37 cellular contexts compared by ENCODE assay signal in the genomic region with DNA sequence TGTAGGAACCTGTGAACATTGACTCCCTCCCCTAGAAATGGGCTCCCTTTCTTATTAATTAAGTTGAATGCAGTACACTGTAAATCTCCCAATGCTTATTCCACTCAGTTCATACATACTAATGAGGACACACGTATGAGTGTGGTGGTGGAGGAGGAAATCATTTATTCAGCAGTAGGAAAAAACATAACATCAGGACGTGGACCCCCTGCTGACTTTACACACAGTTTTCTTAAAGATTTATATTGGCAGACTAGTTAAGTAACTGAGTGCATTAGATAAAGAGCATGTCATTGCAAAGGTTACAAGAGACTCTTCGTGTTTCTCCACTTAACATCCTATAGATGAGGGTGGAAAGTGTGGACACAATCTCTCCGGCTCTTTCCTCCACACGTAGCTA. TPM values are rescaled to one million over a fixed set of nuclear protein-coding genes. Genes with fewer than 3 reads are reported as not detected.
"Had no signal": no experiment of that assay in that cellular context is flagged by ENCODE, and none has a peak within 500 bp of the region (broad histone marks: within the 10 kb centered on the region; RNA-seq: fewer than 3 reads in every experiment).

No MANE protein-coding gene starts in this region.

- H3K27me3 ChIP-seq: ascending aorta, cardiac muscle cell had no signal

- H3K4me1 Mint-ChIP-seq: activated CD4-positive, alpha-beta memory T cell treated with anti-CD3 and anti-CD28 coated beads, Interleukin-2, amount 10 ng/mL, durations not matched to agents 7 days and 5 days; activated CD4-positive, alpha-beta T cell treated with anti-CD3 and anti-CD28 coated beads, Interleukin-2, amount 10 ng/mL, durations not matched to agents 7 days and 5 days; activated CD8-positive, alpha-beta memory T cell treated with anti-CD3 and anti-CD28 coated beads, Interleukin-2, amount 10 ng/mL, durations not matched to agents 7 days and 5 days; activated naive CD4-positive, alpha-beta T cell treated with anti-CD3 and anti-CD28 coated beads, Interleukin-2, amount 10 ng/mL, durations not matched to agents 7 days and 5 days; activated naive CD4-positive, alpha-beta T cell treated with anti-CD3 and anti-CD28 coated beads, Interleukin-2, amount 50 U/mL, for 24 hours; activated naive CD8-positive, alpha-beta T cell treated with anti-CD3 and anti-CD28 coated beads, Interleukin-2, amount 10 ng/mL, durations not matched to agents 7 days and 5 days; activated naive CD8-positive, alpha-beta T cell treated with anti-CD3 and anti-CD28 coated beads, Interleukin-2, amount 50 U/mL, for 24 hours; central memory CD8-positive, alpha-beta T cell; T-cell; T-helper 17 cell had no signal

- H3K36me3 Mint-ChIP-seq: activated CD8-positive, alpha-beta memory T cell treated with anti-CD3 and anti-CD28 coated beads, Interleukin-2, amount 10 ng/mL, durations not matched to agents 7 days and 5 days; activated naive CD4-positive, alpha-beta T cell treated with anti-CD3 and anti-CD28 coated beads, Interleukin-2, amount 10 ng/mL, durations not matched to agents 7 days and 5 days; activated naive CD4-positive, alpha-beta T cell treated with anti-CD3 and anti-CD28 coated beads, Interleukin-2, amount 50 U/mL, for 24 hours; activated naive CD8-positive, alpha-beta T cell; activated naive CD8-positive, alpha-beta T cell treated with anti-CD3 and anti-CD28 coated beads, Interleukin-2, amount 10 ng/mL, durations not matched to agents 7 days and 5 days; brain; T-cell had no signal

- H3K4me1 ChIP-seq: ascending aorta had no signal

- H3K9me3 Mint-ChIP-seq: activated CD4-positive, alpha-beta memory T cell treated with anti-CD3 and anti-CD28 coated beads, Interleukin-2, amount 10 ng/mL, durations not matched to agents 7 days and 5 days; activated CD4-positive, alpha-beta T cell treated with anti-CD3 and anti-CD28 coated beads, Interleukin-2, amount 10 ng/mL, durations not matched to agents 7 days and 5 days; activated naive CD4-positive, alpha-beta T cell treated with anti-CD3 and anti-CD28 coated beads, Interleukin-2, amount 10 ng/mL, durations not matched to agents 7 days and 5 days; activated naive CD4-positive, alpha-beta T cell treated with anti-CD3 and anti-CD28 coated beads, Interleukin-2, amount 50 U/mL, for 24 hours; activated naive CD8-positive, alpha-beta T cell treated with anti-CD3 and anti-CD28 coated beads, Interleukin-2, amount 10 ng/mL, durations not matched to agents 7 days and 5 days; activated naive CD8-positive, alpha-beta T cell treated with anti-CD3 and anti-CD28 coated beads, Interleukin-2, amount 50 U/mL, for 24 hours; activated T-cell treated with anti-CD3 and anti-CD28 coated beads, Interleukin-2, amount 50 U/mL, for 24 hours; activated T-helper 2 cell treated with anti-CD3 and anti-CD28 coated beads, Interferon-gamma antibody, Interleukin-2, Interleukin-4, amounts not matched to agents 10 μg/mL and 5 μg/mL and 100 μg/mL, durations not matched to agents 14 hours and 24 hours and 36 hours; central memory CD8-positive, alpha-beta T cell; T-cell had no signal

- H3K27ac ChIP-seq: ascending aorta, cardiac muscle cell, WERI-Rb-1 had no signal

- H3K27ac Mint-ChIP-seq: activated CD4-positive, alpha-beta memory T cell treated with anti-CD3 and anti-CD28 coated beads, Interleukin-2, amount 10 ng/mL, durations not matched to agents 7 days and 5 days; activated CD4-positive, alpha-beta T cell treated with anti-CD3 and anti-CD28 coated beads for 36 hours; activated CD4-positive, alpha-beta T cell treated with anti-CD3 and anti-CD28 coated beads, Interleukin-2, amount 10 ng/mL, durations not matched to agents 7 days and 5 days; activated CD8-positive, alpha-beta memory T cell treated with anti-CD3 and anti-CD28 coated beads, Interleukin-2, amount 10 ng/mL, durations not matched to agents 7 days and 5 days; activated CD8-positive, alpha-beta T cell treated with anti-CD3 and anti-CD28 coated beads, Interleukin-2, amount 10 ng/mL, durations not matched to agents 7 days and 5 days; activated naive CD4-positive, alpha-beta T cell treated with anti-CD3 and anti-CD28 coated beads, Interleukin-2, amount 10 ng/mL, durations not matched to agents 7 days and 5 days; activated naive CD4-positive, alpha-beta T cell treated with anti-CD3 and anti-CD28 coated beads, Interleukin-2, amount 50 U/mL, for 24 hours; activated naive CD8-positive, alpha-beta T cell; activated naive CD8-positive, alpha-beta T cell treated with anti-CD3 and anti-CD28 coated beads, Interleukin-2, amount 10 ng/mL, durations not matched to agents 7 days and 5 days; activated naive CD8-positive, alpha-beta T cell treated with anti-CD3 and anti-CD28 coated beads, Interleukin-2, amount 50 U/mL, for 24 hours; activated T-cell treated with anti-CD3 and anti-CD28 coated beads, Interleukin-2, amount 50 U/mL, for 24 hours; activated T-helper 2 cell treated with anti-CD3 and anti-CD28 coated beads, Interferon-gamma antibody, Interleukin-2, Interleukin-4, amounts not matched to agents 10 μg/mL and 5 μg/mL and 100 μg/mL, durations not matched to agents 14 hours and 24 hours and 36 hours; T-cell; T-helper 17 cell; WTC11 had no signal

- H3K9me3 ChIP-seq: ascending aorta had no signal

- H3K4me3 ChIP-seq: ascending aorta, cardiac muscle cell had no signal

- ATAC-seq: activated CD4-positive, alpha-beta T cell treated with anti-CD3 and anti-CD28 coated beads for 36 hours; activated CD4-positive, CD25-positive, alpha-beta regulatory T cell treated with anti-CD3 and anti-CD28 coated beads, Interleukin-2, amount 50 U/mL, for 24 hours; activated CD8-positive, alpha-beta memory T cell treated with anti-CD3 and anti-CD28 coated beads, Interleukin-2, amount 10 ng/mL, durations not matched to agents 7 days and 5 days; activated CD8-positive, alpha-beta T cell treated with anti-CD3 and anti-CD28 coated beads, Interleukin-2, amount 10 ng/mL, durations not matched to agents 7 days and 5 days; activated naive CD8-positive, alpha-beta T cell treated with anti-CD3 and anti-CD28 coated beads, Interleukin-2, amount 50 U/mL, for 24 hours; T-cell; T-helper 17 cell; WTC11 had no signal

- H3K36me3 ChIP-seq: ascending aorta, cardiac muscle cell, WERI-Rb-1 had no signal

- H3K27me3 Mint-ChIP-seq: activated CD4-positive, alpha-beta memory T cell treated with anti-CD3 and anti-CD28 coated beads, Interleukin-2, amount 10 ng/mL, durations not matched to agents 7 days and 5 days; activated CD4-positive, alpha-beta T cell treated with anti-CD3 and anti-CD28 coated beads, Interleukin-2, amount 10 ng/mL, durations not matched to agents 7 days and 5 days; activated naive CD4-positive, alpha-beta T cell treated with anti-CD3 and anti-CD28 coated beads, Interleukin-2, amount 10 ng/mL, durations not matched to agents 7 days and 5 days; T-helper 17 cell had no signal

- DNase-seq: activated CD4-positive, alpha-beta memory T cell treated with anti-CD3 and anti-CD28 coated beads, Interleukin-2, amount 10 ng/mL, durations not matched to agents 7 days and 5 days; activated CD4-positive, alpha-beta T cell treated with anti-CD3 and anti-CD28 coated beads for 1 hour; activated CD4-positive, alpha-beta T cell treated with anti-CD3 and anti-CD28 coated beads for 36 hours; activated CD4-positive, alpha-beta T cell treated with anti-CD3 and anti-CD28 coated beads for 48 hours; activated CD4-positive, alpha-beta T cell treated with anti-CD3 and anti-CD28 coated beads, Interleukin-2, amount 10 ng/mL, durations not matched to agents 7 days and 5 days; activated CD4-positive, alpha-beta T cell treated with anti-CD3 and anti-CD28 coated beads, Interleukin-2, amount 50 U/mL, for 48 hours; activated CD4-positive, CD25-positive, alpha-beta regulatory T cell; activated CD8-positive, alpha-beta memory T cell treated with anti-CD3 and anti-CD28 coated beads for 24 hours; activated CD8-positive, alpha-beta memory T cell treated with anti-CD3 and anti-CD28 coated beads, Interleukin-2, amount 10 ng/mL, durations not matched to agents 7 days and 5 days; activated CD8-positive, alpha-beta memory T cell treated with anti-CD3 and anti-CD28 coated beads, Interleukin-2, amount 50 U/mL, for 48 hours; activated CD8-positive, alpha-beta T cell treated with anti-CD3 and anti-CD28 coated beads, Interleukin-2, amount 10 ng/mL, durations not matched to agents 7 days and 5 days; activated effector memory CD4-positive, alpha-beta T cell treated with Interleukin-2 at 50 U/mL for 16 hours; activated gamma-delta T cell; activated naive CD4-positive, alpha-beta T cell treated with anti-CD3 and anti-CD28 coated beads, Interleukin-2, amount 10 ng/mL, durations not matched to agents 7 days and 5 days; activated naive CD4-positive, alpha-beta T cell treated with Interleukin-2 at 50 U/mL for 16 hours; activated naive CD8-positive, alpha-beta T cell treated with anti-CD3 and anti-CD28 coated beads, Interleukin-2, amount 10 ng/mL, durations not matched to agents 7 days and 5 days; activated naive CD8-positive, alpha-beta T cell treated with anti-CD3 and anti-CD28 coated beads, Interleukin-2, amount 50 U/mL, for 24 hours; activated T-cell treated with anti-CD3 and anti-CD28 coated beads, Interleukin-2, amount 50 U/mL, for 24 hours; activated T-cell treated with anti-CD3 and anti-CD28 coated beads, Interleukin-2, amount 50 U/mL, for 48 hours; amygdala; anterior cingulate cortex; caudate nucleus; cerebellar nuclear complex; T-cell; T-helper 17 cell; T-helper 9 cell; WERI-Rb-1 had no signal

- H3K4me3 Mint-ChIP-seq: activated CD4-positive, alpha-beta memory T cell treated with anti-CD3 and anti-CD28 coated beads, Interleukin-2, amount 10 ng/mL, durations not matched to agents 7 days and 5 days; activated CD4-positive, alpha-beta T cell treated with anti-CD3 and anti-CD28 coated beads for 36 hours; activated CD4-positive, alpha-beta T cell treated with anti-CD3 and anti-CD28 coated beads, Interleukin-2, amount 10 ng/mL, durations not matched to agents 7 days and 5 days; activated CD8-positive, alpha-beta memory T cell treated with anti-CD3 and anti-CD28 coated beads, Interleukin-2, amount 10 ng/mL, durations not matched to agents 7 days and 5 days; activated CD8-positive, alpha-beta T cell treated with anti-CD3 and anti-CD28 coated beads, Interleukin-2, amount 10 ng/mL, durations not matched to agents 7 days and 5 days; activated naive CD4-positive, alpha-beta T cell treated with anti-CD3 and anti-CD28 coated beads, Interleukin-2, amount 10 ng/mL, durations not matched to agents 7 days and 5 days; activated naive CD4-positive, alpha-beta T cell treated with anti-CD3 and anti-CD28 coated beads, Interleukin-2, amount 50 U/mL, for 24 hours; activated naive CD8-positive, alpha-beta T cell; activated naive CD8-positive, alpha-beta T cell treated with anti-CD3 and anti-CD28 coated beads, Interleukin-2, amount 10 ng/mL, durations not matched to agents 7 days and 5 days; activated naive CD8-positive, alpha-beta T cell treated with anti-CD3 and anti-CD28 coated beads, Interleukin-2, amount 50 U/mL, for 24 hours; activated T-cell treated with anti-CD3 and anti-CD28 coated beads, Interleukin-2, amount 50 U/mL, for 24 hours; brain; central memory CD8-positive, alpha-beta T cell; T-cell; T-helper 17 cell; WTC11 had no signal

RNA-seq across cellular contexts. Expression of gene SEMA6A, which starts 37.8 kb away (rescaled TPM):
- total RNA-seq: activated CD4-positive, alpha-beta T cell treated with anti-CD3 and anti-CD28 coated beads for 36 hours; activated CD4-positive, alpha-beta T cell treated with anti-CD3 and anti-CD28 coated beads, Interleukin-2, amount 10 ng/mL, durations not matched to agents 7 days and 5 days; activated CD8-positive, alpha-beta T cell treated with anti-CD3 and anti-CD28 coated beads, Interleukin-2, amount 10 ng/mL, durations not matched to agents 7 days and 5 days; activated naive CD8-positive, alpha-beta T cell treated with anti-CD3 and anti-CD28 coated beads, Interleukin-2, amount 10 ng/mL, durations not matched to agents 7 days and 5 days; activated T-helper 2 cell treated with anti-CD3 and anti-CD28 coated beads, Interferon-gamma antibody, Interleukin-2, Interleukin-4, amounts not matched to agents 10 μg/mL and 5 μg/mL and 100 μg/mL, durations not matched to agents 14 hours and 24 hours and 36 hours; T-helper 2 cell treated with Interferon-gamma antibody and Interleukin-4, amounts not matched to agents 100 ng/mL and 5 ng/mL, for 36 hours had no signal
